18 cellular contexts compared by ENCODE assay signal in the genomic region with DNA sequence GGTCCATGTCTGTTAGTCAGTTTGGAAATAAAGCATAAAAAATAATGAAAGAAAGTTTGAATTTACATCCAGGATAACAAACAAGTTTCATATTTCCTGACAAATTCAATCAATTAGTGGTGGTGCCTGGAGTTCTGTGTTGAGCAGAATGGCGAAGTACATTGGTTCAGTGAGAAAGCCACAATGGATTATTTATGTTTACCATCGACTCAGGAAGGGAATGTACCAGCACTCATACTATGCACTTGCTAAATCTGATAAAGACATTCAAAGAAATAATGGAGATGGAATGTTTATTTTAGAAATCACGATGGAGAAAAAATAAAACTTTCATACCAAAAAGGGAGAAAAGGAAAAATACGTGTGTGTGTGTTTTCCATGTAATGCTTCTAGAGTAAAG. TPM values are rescaled to one million over a fixed set of nuclear protein-coding genes. Genes with fewer than 3 reads are reported as not detected.
"Had no signal": no experiment of that assay in that cellular context is flagged by ENCODE, and none has a peak within 500 bp of the region (broad histone marks: within the 10 kb centered on the region; RNA-seq: fewer than 3 reads in every experiment).

No MANE protein-coding gene starts in this region.

- H2AFZ ChIP-seq: hepatocyte, parathyroid adenoma had no signal

- H3K36me3 ChIP-seq: prostate gland, right lobe of liver, tibial nerve, upper lobe of right lung had no signal

- H3K4me3 ChIP-seq: coronary artery, hepatocyte, prostate gland, right lobe of liver, testis, tibial nerve, upper lobe of right lung had no signal

- H3K27me3 ChIP-seq: foreskin keratinocyte, hepatocyte, right lobe of liver, testis, tibial nerve, upper lobe of right lung had no signal

- H3K4me2 ChIP-seq: hepatocyte had no signal

- H3K27ac ChIP-seq: coronary artery, foreskin keratinocyte, parathyroid adenoma, prostate gland, right lobe of liver, testis, tibial nerve, upper lobe of right lung had no signal

- H3K27ac Mint-ChIP-seq: endodermal cell; naive thymus-derived CD4-positive, alpha-beta T cell; nephron progenitor cell; stimulated activated naive B cell treated with anti-CD40 and anti-IgM and Interleukin-4, amounts not matched to agents 10 μg/mL and 1 μg/mL and 100 μg/mL, for 72 hours; stimulated activated naive CD8-positive, alpha-beta T cell treated with anti-CD3 and anti-CD28 coated beads, Interleukin-15, amount 100 ng/mL, for 72 hours had no signal

- H3K9ac ChIP-seq: parathyroid adenoma had no signal

- H3K79me2 ChIP-seq: hepatocyte, parathyroid adenoma had no signal

- H3K9me3 ChIP-seq: prostate gland, right lobe of liver, testis, tibial nerve, upper lobe of right lung had no signal

- DNase-seq: effector CD4-positive, alpha-beta T cell; endodermal cell; foreskin keratinocyte; kidney glomerular epithelial cell; naive thymus-derived CD4-positive, alpha-beta T cell; nephron progenitor cell; right lobe of liver; stimulated activated CD4-positive, alpha-beta T cell treated with anti-CD3 and anti-CD28 coated beads, Interleukin-2, amount 100 ng/mL, for 24 hours; stimulated activated CD4-positive, alpha-beta T cell treated with anti-CD3 and anti-CD28 coated beads, Interleukin-4, amount 100 ng/mL, for 4 hours; stimulated activated naive B cell treated with anti-CD40 and anti-IgM and Interleukin-4, amounts not matched to agents 10 μg/mL and 1 μg/mL and 100 μg/mL, for 72 hours; stimulated activated naive CD8-positive, alpha-beta T cell treated with anti-CD3 and anti-CD28 coated beads, Interleukin-15, amount 100 ng/mL, for 72 hours; testis; upper lobe of right lung had no signal

- H3K4me1 Mint-ChIP-seq: endodermal cell; stimulated activated naive B cell treated with anti-CD40 and anti-IgM and Interleukin-4, amounts not matched to agents 10 μg/mL and 1 μg/mL and 100 μg/mL, for 72 hours; stimulated activated naive CD8-positive, alpha-beta T cell treated with anti-CD3 and anti-CD28 coated beads, Interleukin-15, amount 100 ng/mL, for 72 hours had no signal

- H3K27me3 Mint-ChIP-seq: naive thymus-derived CD4-positive, alpha-beta T cell; stimulated activated naive B cell treated with anti-CD40 and anti-IgM and Interleukin-4, amounts not matched to agents 10 μg/mL and 1 μg/mL and 100 μg/mL, for 72 hours; stimulated activated naive CD8-positive, alpha-beta T cell treated with anti-CD3 and anti-CD28 coated beads, Interleukin-15, amount 100 ng/mL, for 72 hours had no signal

- H3K9me3 Mint-ChIP-seq: endodermal cell; stimulated activated naive B cell treated with anti-CD40 and anti-IgM and Interleukin-4, amounts not matched to agents 10 μg/mL and 1 μg/mL and 100 μg/mL, for 72 hours had no signal

- H3K4me1 ChIP-seq: foreskin keratinocyte, parathyroid adenoma, prostate gland, right lobe of liver had no signal

- H3K4me3 Mint-ChIP-seq: endodermal cell; naive thymus-derived CD4-positive, alpha-beta T cell; nephron progenitor cell; stimulated activated naive B cell treated with anti-CD40 and anti-IgM and Interleukin-4, amounts not matched to agents 10 μg/mL and 1 μg/mL and 100 μg/mL, for 72 hours; stimulated activated naive CD8-positive, alpha-beta T cell treated with anti-CD3 and anti-CD28 coated beads, Interleukin-15, amount 100 ng/mL, for 72 hours had no signal

- H3K36me3 Mint-ChIP-seq: naive thymus-derived CD4-positive, alpha-beta T cell; stimulated activated naive B cell treated with anti-CD40 and anti-IgM and Interleukin-4, amounts not matched to agents 10 μg/mL and 1 μg/mL and 100 μg/mL, for 72 hours had no signal

RNA-seq across cellular contexts. Expression of a gene that starts 45.3 kb away (rescaled TPM):
- polyA plus RNA-seq: naive thymus-derived CD4-positive, alpha-beta T cell had no signal
